ENCODE assay signal across 8 cellular contexts in the genomic region with DNA sequence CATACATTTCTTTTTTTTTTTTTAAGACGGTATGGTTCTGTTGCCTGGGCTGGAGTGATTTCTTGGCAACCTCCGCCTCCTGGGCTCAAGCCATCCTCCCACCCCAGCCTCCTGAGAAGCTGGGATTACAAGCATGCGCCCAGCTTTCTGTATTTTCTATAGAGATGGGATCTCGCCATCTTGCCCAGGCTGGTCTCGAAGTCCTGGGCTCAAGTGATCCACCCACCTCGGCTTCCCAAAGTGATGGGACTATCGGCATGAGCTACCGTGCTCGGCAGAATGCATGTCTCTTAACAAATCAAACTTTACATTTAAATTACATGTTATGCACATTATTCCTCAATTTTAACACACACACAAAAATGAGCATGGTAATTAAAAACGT. TPM values are rescaled to one million over a fixed set of nuclear protein-coding genes. Genes with fewer than 3 reads are reported as not detected.
DNase-seq lines count a peak whose midpoint lies in the region; ATAC-seq and TF ChIP-seq lines count a peak whose summit lies in the region.

No MANE protein-coding gene starts in this region.

- H3K27me3 ChIP-seq in MG63 (no peaks in the 10 kb centered on the region), colonic mucosa (no peaks in the 10 kb centered on the region)

- H3K4me3 Mint-ChIP-seq in Calu3 (ENCODE audit: low read depth, unreplicated experiment): peak overlapping the region; percentile 79
- peak overlapping the region; percentile 93 for H3K4me3 Mint-ChIP-seq in nephron progenitor cell

- DNase-seq in Calu3: no peak
- DNase-seq in MG63: no peak
- no peak for DNase-seq in colonic mucosa
- DNase-seq in nephron progenitor cell: no peak
- DNase-seq in NCI-H748 treated with DMSO at 0.1 percent for 48 hours (lab: John Stamatoyannopoulos, UW): no peak
- DNase-seq in mesenteric fat pad (ENCODE audit: low spot score): no peak

- H3K4me1 Mint-ChIP-seq in Calu3 (ENCODE audit: low read depth, unreplicated experiment) (no peaks in the 10 kb centered on the region), nephron progenitor cell (peaks cover 21% of the 10 kb centered on the region)

- peak overlapping the region; percentile 91 for H3K4me3 ChIP-seq in MG63
- peak overlapping the region; percentile 65 for H3K4me3 ChIP-seq in colonic mucosa

- no peak overlapping the region for H3K27ac Mint-ChIP-seq in Calu3 (ENCODE audit: unreplicated experiment)
- H3K27ac Mint-ChIP-seq in nephron progenitor cell: no peak overlapping the region

- H3K27ac ChIP-seq in colonic mucosa: no peak overlapping the region

- H3K9me3 ChIP-seq in MG63: 0 out of 2 replicates have a peak, but pooled peaks cover 2% of the 10 kb centered on the region
- no peaks in the 10 kb centered on the region for H3K9me3 ChIP-seq in colonic mucosa

- H3K36me3 Mint-ChIP-seq in Calu3 (ENCODE audit: insufficient read depth, unreplicated experiment): peaks cover 28% of the 10 kb centered on the region
- H3K36me3 Mint-ChIP-seq in nephron progenitor cell (ENCODE audit: low read depth): peaks cover 33% of the 10 kb centered on the region

- TF ChIP-seq CTCF in Calu3 (IDR thresholded peaks at IDR 0.05; ENCODE audit: unreplicated experiment): no peak
- no peak for TF ChIP-seq CTCF in colonic mucosa (IDR thresholded peaks at IDR 0.05)
- TF ChIP-seq CTCF in nephron progenitor cell (IDR thresholded peaks at IDR 0.05): no peak

- no peak for ATAC-seq in HG02798 (IDR thresholded peaks at IDR 0.05; ENCODE audit: poor library complexity, unreplicated experiment)
- no peak for ATAC-seq in HG03175 (IDR thresholded peaks at IDR 0.05; ENCODE audit: unreplicated experiment)

- CTCF ChIA-PET in Calu3 (lab: Charles Lee): interaction anchor here (0.6 kb wide), 1 partner anchor 927 kb away, joined by 5 read pairs; no protein-coding TSS in a partner anchor

- no peaks in the 10 kb centered on the region for H3K9me3 Mint-ChIP-seq in Calu3 (ENCODE audit: low read depth, unreplicated experiment)
- peaks cover 3% of the 10 kb centered on the region for H3K9me3 Mint-ChIP-seq in nephron progenitor cell

- intact Hi-C loops in Calu3 (cut with micrococcal nuclease; ENCODE audit: unreplicated experiment): no loop called here
- intact Hi-C loops in colonic mucosa (cut with DNase I): no loop called here

- TSS peak; percentile 66 for BruUV-seq in Calu3 (replicated peaks; lab: Mats Ljungman, UMichigan)

- H3K36me3 ChIP-seq in MG63: peaks cover 51% of the 10 kb centered on the region
- no peaks in the 10 kb centered on the region for H3K36me3 ChIP-seq in colonic mucosa

- H3K27me3 Mint-ChIP-seq in Calu3 (ENCODE audit: unreplicated experiment): no peaks in the 10 kb centered on the region
- no peaks in the 10 kb centered on the region for H3K27me3 Mint-ChIP-seq in nephron progenitor cell (ENCODE audit: low read depth, poor library complexity)

- peaks cover 8% of the 10 kb centered on the region for H3K4me1 ChIP-seq in colonic mucosa

- H3K9ac ChIP-seq in colonic mucosa (ENCODE audit: low read depth in 2 of 2, low read length in 2 of 2): no peak overlapping the region

RNA-seq across cellular contexts. Expression of gene NDUFA13, which starts 1.2 kb away (rescaled TPM):
- total RNA-seq in Calu3 (2022): 191 and 193 TPM in 2 replicates
- total RNA-seq in MG63 (2014; rRNA removed; shearing (Covaris generic); ENCODE audit: low replicate concordance): 152 and 344 TPM in 2 replicates
- total RNA-seq in colonic mucosa: 100 to 1,000 TPM; 399 to 494 TPM
- total RNA-seq in mesenteric fat pad: 295 TPM

RNA-seq across cellular contexts. Expression of gene TSSK6, which starts 1.9 kb away (rescaled TPM):
- total RNA-seq in Calu3 (2022): 2.8 and 3.1 TPM in 2 replicates
- total RNA-seq in MG63 (2014; rRNA removed; shearing (Covaris generic); ENCODE audit: low replicate concordance): 9.0 TPM in 1 of 2 replicates, not detected in the other
- total RNA-seq in colonic mucosa: 1 to 10 TPM; 2.2 to 3.6 TPM
- 0.74 TPM for total RNA-seq in mesenteric fat pad

RNA-seq across cellular contexts. Expression of gene YJEFN3, which starts 11.5 kb away (rescaled TPM):
- total RNA-seq in Calu3 (2022): 10.4 and 12.9 TPM in 2 replicates
- total RNA-seq in MG63 (2014; rRNA removed; shearing (Covaris generic); ENCODE audit: low replicate concordance): 3.1 and 4.8 TPM in 2 replicates
- 10 to 100 TPM in 1 of 2 donors, 1 to 10 TPM in 1; 1.9 to 17.3 TPM for total RNA-seq in colonic mucosa
- 3.1 TPM for total RNA-seq in mesenteric fat pad

RNA-seq across cellular contexts. Expression of gene CILP2, which starts 20.8 kb away (rescaled TPM):
- total RNA-seq in Calu3 (2022): 1.3 and 1.7 TPM in 2 replicates
- 0.66 and 1.1 TPM in 2 replicates for total RNA-seq in MG63 (2014; rRNA removed; shearing (Covaris generic); ENCODE audit: low replicate concordance)
- under 1 TPM; 0.05 to 0.35 TPM for total RNA-seq in colonic mucosa
- total RNA-seq in mesenteric fat pad: 2.2 TPM
